Comparison of ENCODE assay signal across 6 cellular contexts in genomic region chr19:54188224-54188871, GRCh38. TPM values are rescaled to one million over a fixed set of nuclear protein-coding genes. Genes with fewer than 3 reads are reported as not detected.
A peak's percentile ranks its signal among the peaks of the same experiment; 100 is the strongest.
DNase-seq lines count a peak whose midpoint lies in the region; ATAC-seq and TF ChIP-seq lines count a peak whose summit lies in the region.

No MANE protein-coding gene starts in this region.

- ATAC-seq in lower lobe of right lung: no peak

- H3K4me1 Mint-ChIP-seq in activated T-helper 2 cell treated with anti-CD3 and anti-CD28 coated beads, Interferon-gamma antibody, Interleukin-2, Interleukin-4, amounts not matched to agents 10 μg/mL and 5 μg/mL and 100 μg/mL, durations not matched to agents 14 hours and 24 hours and 36 hours (ENCODE audit: low read depth): peaks cover 29% of the 10 kb centered on the region

- no peaks in the 10 kb centered on the region for H3K27me3 Mint-ChIP-seq in activated T-helper 2 cell treated with anti-CD3 and anti-CD28 coated beads, Interferon-gamma antibody, Interleukin-2, Interleukin-4, amounts not matched to agents 10 μg/mL and 5 μg/mL and 100 μg/mL, durations not matched to agents 14 hours and 24 hours and 36 hours (ENCODE audit: low read depth)

- no peak for TF ChIP-seq CTCF in lower lobe of right lung (IDR thresholded peaks at IDR 0.05)

- no peaks in the 10 kb centered on the region for H3K27me3 ChIP-seq in lower lobe of right lung (ENCODE audit: low read depth)

- no peaks in the 10 kb centered on the region for H3K9me3 Mint-ChIP-seq in activated T-helper 2 cell treated with anti-CD3 and anti-CD28 coated beads, Interferon-gamma antibody, Interleukin-2, Interleukin-4, amounts not matched to agents 10 μg/mL and 5 μg/mL and 100 μg/mL, durations not matched to agents 14 hours and 24 hours and 36 hours

- H3K36me3 ChIP-seq in lower lobe of right lung: peaks cover 17% of the 10 kb centered on the region

- peaks cover 43% of the 10 kb centered on the region for H3K36me3 Mint-ChIP-seq in activated T-helper 2 cell treated with anti-CD3 and anti-CD28 coated beads, Interferon-gamma antibody, Interleukin-2, Interleukin-4, amounts not matched to agents 10 μg/mL and 5 μg/mL and 100 μg/mL, durations not matched to agents 14 hours and 24 hours and 36 hours (ENCODE audit: low read depth)

- H3K9me3 ChIP-seq in lower lobe of right lung: no peaks in the 10 kb centered on the region

- DNase-seq in DMS 273 (lab: John Stamatoyannopoulos, UW; ENCODE audit: unreplicated experiment): peak; percentile 40
- no peak for DNase-seq in DMS 273 treated with DMSO at 0.1 percent for 48 hours (lab: John Stamatoyannopoulos, UW)
- DNase-seq in activated T-helper 2 cell treated with anti-CD3 and anti-CD28 coated beads, Interferon-gamma antibody, Interleukin-2, Interleukin-4, amounts not matched to agents 10 μg/mL and 5 μg/mL and 100 μg/mL, durations not matched to agents 14 hours and 24 hours and 36 hours (ENCODE audit: low spot score): peak; percentile 69
- DNase-seq in lower lobe of right lung: peak; percentile 50
- no peak for DNase-seq in DMS79 (lab: John Stamatoyannopoulos, UW)
- no peak for DNase-seq in iPS-NIHi7 (ENCODE audit: extremely low spot score)

- H3K4me3 ChIP-seq in lower lobe of right lung: peak overlapping the region; percentile 94

- intact Hi-C loops in activated T-helper 2 cell treated with anti-CD3 and anti-CD28 coated beads, Interferon-gamma antibody, Interleukin-2, Interleukin-4, amounts not matched to agents 10 μg/mL and 5 μg/mL and 100 μg/mL, durations not matched to agents 14 hours and 24 hours and 36 hours (cut with micrococcal nuclease): loop anchor here (1.0 kb wide), 1 partner anchor 22 kb away; no protein-coding TSS in a partner anchor
- intact Hi-C loops in lower lobe of right lung (cut with DNase I): no loop called here

- peak overlapping the region; percentile 89 for H3K4me3 Mint-ChIP-seq in activated T-helper 2 cell treated with anti-CD3 and anti-CD28 coated beads, Interferon-gamma antibody, Interleukin-2, Interleukin-4, amounts not matched to agents 10 μg/mL and 5 μg/mL and 100 μg/mL, durations not matched to agents 14 hours and 24 hours and 36 hours (ENCODE audit: low read depth)

- H3K27ac ChIP-seq in lower lobe of right lung: peak overlapping the region; percentile 92

- H3K4me1 ChIP-seq in lower lobe of right lung: peaks cover 20% of the 10 kb centered on the region

- H3K27ac Mint-ChIP-seq in activated T-helper 2 cell treated with anti-CD3 and anti-CD28 coated beads, Interferon-gamma antibody, Interleukin-2, Interleukin-4, amounts not matched to agents 10 μg/mL and 5 μg/mL and 100 μg/mL, durations not matched to agents 14 hours and 24 hours and 36 hours: peak overlapping the region; percentile 96

RNA-seq across cellular contexts. Expression of gene MBOAT7, which starts 1.0 kb away (rescaled TPM):
- total RNA-seq in activated T-helper 2 cell treated with anti-CD3 and anti-CD28 coated beads, Interferon-gamma antibody, Interleukin-2, Interleukin-4, amounts not matched to agents 10 μg/mL and 5 μg/mL and 100 μg/mL, durations not matched to agents 14 hours and 24 hours and 36 hours: 311 and 318 TPM in 2 replicates
- total RNA-seq in lower lobe of right lung: 65.5 TPM

RNA-seq across cellular contexts. Expression of gene TSEN34, which starts 2.8 kb away (rescaled TPM):
- 16.8 and 19.0 TPM in 2 replicates for total RNA-seq in activated T-helper 2 cell treated with anti-CD3 and anti-CD28 coated beads, Interferon-gamma antibody, Interleukin-2, Interleukin-4, amounts not matched to agents 10 μg/mL and 5 μg/mL and 100 μg/mL, durations not matched to agents 14 hours and 24 hours and 36 hours
- 33.8 TPM for total RNA-seq in lower lobe of right lung

RNA-seq across cellular contexts. Expression of gene RPS9, which starts 12.3 kb away (rescaled TPM):
- 1,460 and 1,467 TPM in 2 replicates for total RNA-seq in activated T-helper 2 cell treated with anti-CD3 and anti-CD28 coated beads, Interferon-gamma antibody, Interleukin-2, Interleukin-4, amounts not matched to agents 10 μg/mL and 5 μg/mL and 100 μg/mL, durations not matched to agents 14 hours and 24 hours and 36 hours
- total RNA-seq in lower lobe of right lung: 1,086 TPM

RNA-seq across cellular contexts. Expression of gene TMC4, which starts 15.4 kb away (rescaled TPM):
- total RNA-seq in activated T-helper 2 cell treated with anti-CD3 and anti-CD28 coated beads, Interferon-gamma antibody, Interleukin-2, Interleukin-4, amounts not matched to agents 10 μg/mL and 5 μg/mL and 100 μg/mL, durations not matched to agents 14 hours and 24 hours and 36 hours: 0.16 and 0.37 TPM in 2 replicates
- 57.6 TPM for total RNA-seq in lower lobe of right lung

RNA-seq across cellular contexts. Expression of gene LENG1, which starts 28.8 kb away (rescaled TPM):
- 4.0 and 5.1 TPM in 2 replicates for total RNA-seq in activated T-helper 2 cell treated with anti-CD3 and anti-CD28 coated beads, Interferon-gamma antibody, Interleukin-2, Interleukin-4, amounts not matched to agents 10 μg/mL and 5 μg/mL and 100 μg/mL, durations not matched to agents 14 hours and 24 hours and 36 hours
- 8.0 TPM for total RNA-seq in lower lobe of right lung

Comparison
In these comparisons a context has a peak if more than half of its experiments do, and no peak if none do; other contexts are left out.
1. DNase-seq: peak in DMS 273 (single experiment), activated T-helper 2 cell treated with anti-CD3 and anti-CD28 coated beads, Interferon-gamma antibody, Interleukin-2, Interleukin-4, amounts not matched to agents 10 μg/mL and 5 μg/mL and 100 μg/mL, durations not matched to agents 14 hours and 24 hours and 36 hours (single experiment) and lower lobe of right lung (single experiment); none in DMS 273 treated with DMSO at 0.1 percent for 48 hours (single experiment), DMS79 (single experiment) and iPS-NIHi7 (single experiment).